1 cellular context compared by ENCODE assay signal in the genomic region with DNA sequence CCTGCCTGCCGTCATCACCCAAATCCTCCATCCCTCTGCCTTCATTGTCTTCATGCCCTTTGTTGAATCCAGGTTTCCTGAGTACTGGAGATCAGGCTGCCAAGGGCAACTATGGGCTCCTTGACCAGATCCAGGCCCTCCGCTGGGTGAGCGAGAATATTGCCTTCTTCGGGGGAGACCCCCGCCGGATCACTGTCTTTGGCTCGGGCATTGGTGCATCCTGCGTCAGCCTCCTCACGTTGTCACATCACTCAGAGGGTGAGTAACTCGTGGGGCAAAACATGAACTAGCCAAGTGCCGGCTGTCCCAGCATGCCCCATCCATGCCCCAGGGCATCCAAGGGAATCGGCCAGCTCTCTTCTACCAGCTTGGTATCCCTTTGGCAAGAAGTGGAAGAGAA.
TF ChIP-seq lines count a peak whose summit lies in the region.

No MANE protein-coding gene starts in this region.

TF ChIP-seq in IMR-90, 13 proteins besides CTCF, POLR2A, EP300 and RAD21:
- TF ChIP-seq, protein P1, sequence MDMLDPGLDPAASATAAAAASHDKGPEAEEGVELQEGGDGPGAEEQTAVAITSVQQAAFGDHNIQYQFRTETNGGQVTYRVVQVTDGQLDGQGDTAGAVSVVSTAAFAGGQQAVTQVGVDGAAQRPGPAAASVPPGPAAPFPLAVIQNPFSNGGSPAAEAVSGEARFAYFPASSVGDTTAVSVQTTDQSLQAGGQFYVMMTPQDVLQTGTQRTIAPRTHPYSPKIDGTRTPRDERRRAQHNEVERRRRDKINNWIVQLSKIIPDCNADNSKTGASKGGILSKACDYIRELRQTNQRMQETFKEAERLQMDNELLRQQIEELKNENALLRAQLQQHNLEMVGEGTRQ (IDR thresholded peaks at IDR 0.05; ENCODE audit: low read depth, low read length), result no peak
- TF ChIP-seq BHLHE40 (IDR thresholded peaks at IDR 0.05; ENCODE audit: low read depth, low read length) (no peak), NFE2L2 (IDR thresholded peaks at IDR 0.05; ENCODE audit: low read depth, low read length) (no peak), CHD1 (IDR thresholded peaks at IDR 0.05; ENCODE audit: low read depth, low read length) (no peak), FOS (IDR thresholded peaks at IDR 0.05; ENCODE audit: low read depth, low read length) (no peak), RFX5 (IDR thresholded peaks at IDR 0.05; ENCODE audit: low read depth, low read length) (no peak), SMC3 (IDR thresholded peaks at IDR 0.05; ENCODE audit: low read depth, low read length) (no peak), CEBPB (IDR thresholded peaks at IDR 0.05; ENCODE audit: low read depth, low read length) (no peak), MAFK (IDR thresholded peaks at IDR 0.05; ENCODE audit: low read depth, low read length) (no peak), MXI1 (IDR thresholded peaks at IDR 0.05; ENCODE audit: borderline replicate concordance, low read depth, low read length) (no peak), RCOR1 (IDR thresholded peaks at IDR 0.05; ENCODE audit: insufficient replicate concordance, low read length) (no peak), MAZ (IDR thresholded peaks at IDR 0.05; ENCODE audit: borderline replicate concordance, low read depth, low read length) (no peak)
- TF ChIP-seq, protein P2, sequence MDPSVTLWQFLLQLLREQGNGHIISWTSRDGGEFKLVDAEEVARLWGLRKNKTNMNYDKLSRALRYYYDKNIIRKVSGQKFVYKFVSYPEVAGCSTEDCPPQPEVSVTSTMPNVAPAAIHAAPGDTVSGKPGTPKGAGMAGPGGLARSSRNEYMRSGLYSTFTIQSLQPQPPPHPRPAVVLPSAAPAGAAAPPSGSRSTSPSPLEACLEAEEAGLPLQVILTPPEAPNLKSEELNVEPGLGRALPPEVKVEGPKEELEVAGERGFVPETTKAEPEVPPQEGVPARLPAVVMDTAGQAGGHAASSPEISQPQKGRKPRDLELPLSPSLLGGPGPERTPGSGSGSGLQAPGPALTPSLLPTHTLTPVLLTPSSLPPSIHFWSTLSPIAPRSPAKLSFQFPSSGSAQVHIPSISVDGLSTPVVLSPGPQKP (IDR thresholded peaks at IDR 0.05; ENCODE audit: borderline replicate concordance, low read depth, low read length), result no peak
